In the genomic region with DNA sequence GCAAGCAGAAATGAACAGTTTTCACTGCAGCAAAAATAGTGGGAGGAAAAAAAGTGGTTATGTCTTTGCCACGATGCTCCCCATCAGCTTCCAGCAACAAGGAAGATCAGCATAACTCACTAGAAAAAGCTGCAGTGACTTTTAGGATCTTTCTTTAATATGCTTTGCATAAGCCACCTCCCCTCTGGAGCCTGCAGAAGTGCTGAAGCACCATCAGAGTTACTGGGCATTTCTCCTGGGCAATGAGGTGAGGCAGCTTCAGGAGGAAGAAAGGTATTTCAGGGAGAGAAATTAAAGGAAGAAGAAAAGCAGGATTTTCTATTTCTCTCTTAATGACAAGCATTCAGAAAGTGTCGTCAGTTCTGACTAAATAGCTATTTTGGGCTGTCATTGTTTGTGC, we compare ENCODE assay signal across 25 cellular contexts.
"Had no signal": no experiment of that assay in that cellular context is flagged by ENCODE, and none has a peak within 500 bp of the region (broad histone marks: within the 10 kb centered on the region; RNA-seq: fewer than 3 reads in every experiment).

No MANE protein-coding gene starts in this region.

- H3K9me3 Mint-ChIP-seq: stimulated activated naive CD8-positive, alpha-beta T cell treated with anti-CD3 and anti-CD28 coated beads, Interleukin-15, Interleukin-2, amounts not matched to agents 100 ng/mL and 50 ng/mL, for 24 hours; type B pancreatic cell had no signal

- H3K36me3 ChIP-seq: ascending aorta, breast epithelium, pancreas, suprapubic skin had no signal

- DNase-seq: activated CD4-positive, alpha-beta T cell treated with anti-CD3 and anti-CD28 coated beads, Interleukin-2, amount 10 ng/mL, durations not matched to agents 7 days and 5 days; activated CD8-positive, alpha-beta memory T cell treated with anti-CD3 and anti-CD28 coated beads for 24 hours; activated CD8-positive, alpha-beta memory T cell treated with anti-CD3 and anti-CD28 coated beads, Interleukin-2, amount 50 U/mL, for 48 hours; activated effector memory CD4-positive, alpha-beta T cell treated with Interleukin-2 at 50 U/mL for 16 hours; activated naive CD4-positive, alpha-beta T cell treated with anti-CD3 and anti-CD28 coated beads, Interleukin-2, amount 50 U/mL, for 16 hours; activated T-cell treated with anti-CD3 and anti-CD28 coated beads, Interleukin-2, amount 50 U/mL, for 48 hours; dermis blood vessel endothelial cell; effector memory CD8-positive, alpha-beta T cell; foreskin melanocyte; glutamatergic neuron; hippocampal formation; kidney; mesenchymal stem cell; mucosa of descending colon; naive B cell; pancreas; stimulated activated CD4-positive, alpha-beta T cell treated with anti-CD3 and anti-CD28 coated beads, Interleukin-2, amount 100 ng/mL, for 24 hours; T1000 had no signal

- H3K4me1 ChIP-seq: ascending aorta, breast epithelium, pancreas had no signal

- H3K27me3 Mint-ChIP-seq: activated CD4-positive, alpha-beta T cell treated with anti-CD3 and anti-CD28 coated beads, Interleukin-2, amount 10 ng/mL, durations not matched to agents 7 days and 5 days; effector memory CD8-positive, alpha-beta T cell had no signal

- H3K4me1 Mint-ChIP-seq: activated CD4-positive, alpha-beta T cell treated with anti-CD3 and anti-CD28 coated beads, Interleukin-2, amount 10 ng/mL, durations not matched to agents 7 days and 5 days had no signal

- H3K27ac Mint-ChIP-seq: activated CD4-positive, alpha-beta T cell treated with anti-CD3 and anti-CD28 coated beads, Interleukin-2, amount 10 ng/mL, durations not matched to agents 7 days and 5 days; effector memory CD8-positive, alpha-beta T cell; naive B cell; stimulated activated naive CD8-positive, alpha-beta T cell treated with anti-CD3 and anti-CD28 coated beads, Interleukin-15, Interleukin-2, amounts not matched to agents 100 ng/mL and 50 ng/mL, for 24 hours; type B pancreatic cell had no signal

- H3K27me3 ChIP-seq: ascending aorta, breast epithelium, pancreas, suprapubic skin had no signal

- H3K4me3 Mint-ChIP-seq: activated CD4-positive, alpha-beta T cell treated with anti-CD3 and anti-CD28 coated beads, Interleukin-2, amount 10 ng/mL, durations not matched to agents 7 days and 5 days; effector memory CD8-positive, alpha-beta T cell; naive B cell; stimulated activated naive CD8-positive, alpha-beta T cell treated with anti-CD3 and anti-CD28 coated beads, Interleukin-15, Interleukin-2, amounts not matched to agents 100 ng/mL and 50 ng/mL, for 24 hours; type B pancreatic cell had no signal

- H3K27ac ChIP-seq: ascending aorta, breast epithelium, epithelial cell of prostate, pancreas, suprapubic skin had no signal

- H3K9me3 ChIP-seq: ascending aorta, breast epithelium, mucosa of descending colon, pancreas, suprapubic skin had no signal

- H3K36me3 Mint-ChIP-seq: naive B cell, type B pancreatic cell had no signal

- H3K4me3 ChIP-seq: ascending aorta, breast epithelium, mucosa of descending colon, pancreas, suprapubic skin had no signal

- ATAC-seq: activated CD4-positive, CD25-positive, alpha-beta regulatory T cell treated with anti-CD3 and anti-CD28 coated beads, Interleukin-2, amount 50 U/mL, for 24 hours; effector memory CD8-positive, alpha-beta T cell; mucosa of descending colon; pancreas had no signal
